Comparison of ENCODE assay signal across 15 cellular contexts in the genomic region with DNA sequence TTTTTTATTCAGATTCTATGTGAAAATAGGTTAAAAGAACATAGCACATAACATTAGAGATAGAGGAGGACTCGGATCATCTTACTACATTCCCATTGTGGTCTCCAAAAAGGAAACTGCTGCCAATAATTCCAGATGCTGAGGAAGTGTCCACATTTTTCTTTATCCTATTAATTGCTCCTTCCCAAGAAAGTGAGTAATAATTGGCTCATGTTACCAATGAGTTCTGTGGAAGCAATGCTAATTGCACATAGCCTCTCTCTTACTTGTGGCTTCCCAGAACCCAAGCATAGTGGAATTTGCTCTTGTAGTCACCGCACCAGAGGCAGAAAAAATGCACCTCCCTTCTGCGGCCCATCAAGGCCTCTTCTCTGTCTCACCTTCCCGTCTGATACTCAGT.
A peak's percentile ranks its signal among the peaks of the same experiment; 100 is the strongest.
DNase-seq lines count a peak whose midpoint lies in the region; TF ChIP-seq lines count a peak whose summit lies in the region.
"Had no signal": no experiment of that assay in that cellular context is flagged by ENCODE, and none has a peak within 500 bp of the region (broad histone marks: within the 10 kb centered on the region; RNA-seq: fewer than 3 reads in every experiment).

No MANE protein-coding gene starts in this region.

- DNase-seq in GM04503 (ENCODE audit: low read depth) (peak; percentile 80), NCI-H226 (peak; percentile 17), epithelial cell of esophagus (ENCODE audit: low read depth) (peak; percentile 59), osteoblast (ENCODE audit: insufficient read length, low spot score, missing footprints) (no peak), NCI-H1105 (lab: John Stamatoyannopoulos, UW) (no peak), NCI-H2196 treated with DMSO at 0.1 percent for 48 hours (lab: John Stamatoyannopoulos, UW; ENCODE audit: unreplicated experiment) (no peak), SIG-M5 treated with dmso at 0.1 percent for 504 hours (lab: John Stamatoyannopoulos, UW; ENCODE audit: unreplicated experiment) (no peak)
- DNase-seq: activated B cell treated with CpG ODN at 0.5 μM for 24 hours; activated CD8-positive, alpha-beta memory T cell treated with anti-CD3 and anti-CD28 coated beads, Interleukin-2, amount 10 ng/mL, durations not matched to agents 7 days and 5 days; central memory CD4-positive, alpha-beta T cell; GF-D8; naive thymus-derived CD8-positive, alpha-beta T cell; SK-N-SH; stimulated activated CD4-positive, alpha-beta T cell treated with anti-CD3 and anti-CD28 coated beads, Interleukin-4, amount 100 ng/mL, for 24 hours; trophoblast cell had no signal

- H3K9me3 ChIP-seq in osteoblast (ENCODE audit: low read depth, low read length), result no peaks in the 10 kb centered on the region
- H3K9me3 ChIP-seq: SK-N-SH had no signal

- H3K36me3 ChIP-seq in osteoblast (ENCODE audit: insufficient read depth, low read length), result no peaks in the 10 kb centered on the region

- TF ChIP-seq CTCF in epithelial cell of esophagus (IDR thresholded peaks at IDR 0.05; ENCODE audit: insufficient read depth, low read depth, low read length, missing control alignments), result no peak
- TF ChIP-seq CTCF in osteoblast (IDR thresholded peaks at IDR 0.05; ENCODE audit: extremely low read depth, low read depth, low read length), result no peak

- H3K79me2 ChIP-seq in osteoblast (ENCODE audit: insufficient read depth, low read length), result no peaks in the 10 kb centered on the region

- peak overlapping the region; percentile 63 for H3K4me2 ChIP-seq in osteoblast (ENCODE audit: insufficient read depth, low read length)
- H3K4me2 ChIP-seq: SK-N-SH had no signal

- H2AFZ ChIP-seq in osteoblast (ENCODE audit: low read length), result peak overlapping the region; percentile 50

- peak overlapping the region; percentile 86 for H3K27ac ChIP-seq in osteoblast (ENCODE audit: low read depth, low read length)

- H3K4me3 ChIP-seq in epithelial cell of esophagus (ENCODE audit: low read length) (no peak overlapping the region), osteoblast (ENCODE audit: insufficient read depth, low read length) (peak overlapping the region; percentile 32)

- H3K4me1 ChIP-seq in osteoblast (ENCODE audit: insufficient read depth, low read length), result peaks cover 26% of the 10 kb centered on the region

- H4K20me1 ChIP-seq in osteoblast (ENCODE audit: insufficient read depth, low read length), result no peaks in the 10 kb centered on the region

- H3K27me3 ChIP-seq in osteoblast (ENCODE audit: insufficient read depth, low read length), result no peaks in the 10 kb centered on the region

Comparison
In these comparisons a context has a peak if more than half of its experiments do, and no peak if none do; other contexts are left out.
1. DNase-seq: peak in GM04503 (single experiment), NCI-H226 (single experiment) and epithelial cell of esophagus (single experiment); none in osteoblast (single experiment), NCI-H1105 (single experiment), NCI-H2196 treated with DMSO at 0.1 percent for 48 hours (single experiment) and SIG-M5 treated with dmso at 0.1 percent for 504 hours (single experiment).